ENCODE assay signal across 14 cellular contexts in the genomic region with DNA sequence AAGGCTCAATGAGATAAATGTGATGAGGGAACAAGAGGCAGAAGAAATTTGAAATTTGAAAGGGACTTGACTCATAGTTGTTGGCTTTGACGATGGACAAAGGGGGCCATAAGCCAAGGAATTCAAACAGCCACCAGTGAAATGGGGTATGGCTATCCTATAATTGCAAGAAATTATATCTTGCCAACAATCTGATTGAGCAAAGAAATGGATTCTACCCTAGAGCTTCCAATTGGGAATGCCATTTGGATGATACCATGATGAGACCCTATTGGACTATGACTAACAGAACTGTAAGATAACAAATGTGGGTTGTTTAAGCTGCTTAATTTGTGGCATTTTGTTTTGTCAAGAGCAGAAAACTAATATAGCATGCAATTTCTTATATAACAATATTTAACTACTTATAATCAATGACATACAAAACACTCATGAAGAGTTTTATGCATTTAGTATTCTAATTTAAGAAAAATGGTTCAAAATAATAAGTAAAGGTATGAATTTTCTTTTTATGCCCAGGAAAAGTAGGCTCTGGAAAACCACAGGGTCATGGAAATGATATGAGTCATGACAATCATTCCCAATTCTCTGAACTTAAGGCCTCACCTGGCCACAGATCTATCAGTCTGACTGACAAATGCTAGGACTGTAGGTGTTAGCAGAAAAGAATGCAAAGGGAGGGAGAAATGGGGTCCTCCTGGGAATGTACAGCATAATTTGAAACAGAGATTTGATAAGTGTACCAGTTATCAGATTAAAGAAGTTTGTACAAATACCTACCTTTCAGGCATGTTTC.
"Had no signal": no experiment of that assay in that cellular context is flagged by ENCODE, and none has a peak within 500 bp of the region (broad histone marks: within the 10 kb centered on the region; RNA-seq: fewer than 3 reads in every experiment).

No MANE protein-coding gene starts in this region.

- DNase-seq: activated CD4-positive, alpha-beta memory T cell treated with anti-CD3 and anti-CD28 coated beads, Interleukin-2, amount 10 ng/mL, durations not matched to agents 7 days and 5 days; activated CD8-positive, alpha-beta memory T cell treated with anti-CD3 and anti-CD28 coated beads, Interleukin-2, amount 50 U/mL, for 4 hours; activated naive CD4-positive, alpha-beta T cell; activated naive CD8-positive, alpha-beta T cell treated with anti-CD3 and anti-CD28 coated beads, Interleukin-2, amount 50 U/mL, for 24 hours; effector CD4-positive, alpha-beta T cell; immature natural killer cell; left colon; occipital lobe; psoas muscle; stimulated activated CD4-positive, alpha-beta T cell treated with anti-CD3 and anti-CD28 coated beads, Interleukin-12 subunit alpha, Interleukin-12 subunit beta, amount 100 ng/mL, for 4 hours; stimulated activated naive CD4-positive, alpha-beta T cell treated with Interleukin-2 at 50 U/mL for 16 hours; SW 1271; upper lobe of left lung had no signal

- ATAC-seq: activated naive CD8-positive, alpha-beta T cell treated with anti-CD3 and anti-CD28 coated beads, Interleukin-2, amount 50 U/mL, for 24 hours; left colon; natural killer cell treated with Interleukin-12 subunit alpha and Interleukin-12 subunit beta and Interleukin-15 and Interleukin-18, amount 100 ng/mL, for 72 hours; psoas muscle had no signal
